ENCODE assay signal across 8 cellular contexts in genomic region chr19:10769533-10770491, GRCh38. TPM values are rescaled to one million over a fixed set of nuclear protein-coding genes. Genes with fewer than 3 reads are reported as not detected.
DNase-seq lines count a peak whose midpoint lies in the region; ATAC-seq, FAIRE-seq and TF ChIP-seq lines count a peak whose summit lies in the region.

No MANE protein-coding gene starts in this region.

- H2BK15ac ChIP-seq in H1 (ENCODE audit: low read length) (no peak overlapping the region), mesendoderm (replicated peaks; ENCODE audit: low read depth) (no peak overlapping the region)

- H3K9me3 ChIP-seq in H1 (ENCODE audit: insufficient read depth in 2 of 2, low read depth in 1 of 2, low read length in 1 of 2) = no peaks in the 10 kb centered on the region

- H3K23ac ChIP-seq in H1 (ENCODE audit: insufficient read length) (no peak overlapping the region), mesendoderm (ENCODE audit: low read length) (no peak overlapping the region)

- H2AFZ ChIP-seq in H1 (ENCODE audit: low read length) = no peak overlapping the region

- H3K79me2 ChIP-seq in H1 (ENCODE audit: control insufficient read depth in 1 of 2, insufficient read depth in 2 of 2, low read length in 2 of 2) (peaks cover 0 to 6% of the 10 kb centered on the region in 2 experiments; a peak in 2 of 4 replicates), mesendoderm (ENCODE audit: control insufficient read depth, insufficient read depth, low read length) (no peaks in the 10 kb centered on the region)

- POLR2A ChIA-PET in BJ (lab: Charles Lee) = interaction anchor here (0.6 kb wide), 1 partner anchor 45 kb away, joined by 4 read pairs; no protein-coding TSS in a partner anchor
- POLR2A ChIA-PET in H1 (lab: Charles Lee; ENCODE audit: partially characterized antibody) = interaction anchor here (0.6 to 1.9 kb wide), 6 partner anchors 10 to 76 kb away, joined by 3 to 7 read pairs (median 4); partner anchors contain the start of gene TMED1

- CTCF ChIA-PET in BJ (lab: Yijun Ruan, JAX) (interaction anchor here (0.9 to 4.3 kb wide), 10 partner anchors 10 to 146 kb away, joined by 3 to 27 read pairs (median 4); partner anchors contain the start of genes DNM2 and QTRT1), H1 (lab: Charles Lee; ENCODE audit: partially characterized antibody) (interaction anchor here (0.5 to 3.4 kb wide), 18 partner anchors 11 to 94 kb away, joined by 3 to 19 read pairs (median 4); partner anchors contain the start of genes DNM2 and QTRT1)

- DNase-seq in BJ (ENCODE audit: low read depth) = no peak
- peak; percentile 31 for DNase-seq in NCI-H226
- no peak for DNase-seq in H1 (ENCODE audit: low read depth in 1 of 2, low spot score in 2 of 2)
- peak; percentile 54 for DNase-seq in mesendoderm
- no peak for DNase-seq in NK-92 treated with Interleukin-12 subunit alpha and Interleukin-12 subunit beta, amount 100 ng/mL, for 24 hours (lab: John Stamatoyannopoulos, UW)
- no peak for DNase-seq in NCI-H2081 (lab: John Stamatoyannopoulos, UW)

- H3K4me1 ChIP-seq in H1 (replicated peaks in 1 of 4; ENCODE audit: control insufficient read depth in 3 of 4, insufficient read depth in 4 of 4, low read length in 3 of 4) (peaks cover 0 to 6% (median 1%) of the 10 kb centered on the region in 4 experiments; a peak in 1 of 7 replicates), mesendoderm (ENCODE audit: control insufficient read depth, low read depth, low read length) (peaks cover 2% of the 10 kb centered on the region)

- no peak overlapping the region for H2BK12ac ChIP-seq in H1 (ENCODE audit: low read depth, low read length)

- H2AK5ac ChIP-seq in H1 (ENCODE audit: low read depth, low read length) (no peak overlapping the region), mesendoderm (ENCODE audit: low read length) (no peak overlapping the region)

- H2BK120ac ChIP-seq in H1 (replicated peaks; ENCODE audit: low read depth, low read length) = no peak overlapping the region
- H2BK120ac ChIP-seq in mesendoderm (ENCODE audit: low read depth, low read length) = no peak overlapping the region

- peak overlapping the region; percentile 61 for H2BK5ac ChIP-seq in H1 (ENCODE audit: low read depth, low read length)
- H2BK5ac ChIP-seq in mesendoderm (ENCODE audit: low read length) = no peak overlapping the region

- H4K8ac ChIP-seq in H1 (ENCODE audit: extremely low read depth, insufficient read depth, low read length) (peak overlapping the region; percentile 36; the same call in 1 of the 2 replicates), mesendoderm (ENCODE audit: low read depth, low read length) (no peak overlapping the region)

- H3K23me2 ChIP-seq in H1 (ENCODE audit: low read depth, low read length) = no peaks in the 10 kb centered on the region

- peak; percentile 32 for TF ChIP-seq CTCF in BJ (IDR thresholded peaks at IDR 0.05; ENCODE audit: insufficient read depth, low read depth, low read length)
- TF ChIP-seq CTCF in H1 (IDR thresholded peaks at IDR 0.05; ENCODE audit: control extremely low read depth in 1 of 3, insufficient read depth in 1 of 3, low read depth in 1 of 3, low read length in 3 of 3) = peak in 2 of 3 experiments; percentile 15 to 18; a peak in 2 of 4 replicates

- H3K18ac ChIP-seq in H1 (ENCODE audit: extremely low read depth, low read length) (no peak overlapping the region), mesendoderm (ENCODE audit: low read length) (no peak overlapping the region)

- H3K4ac ChIP-seq in H1 (replicated peaks; ENCODE audit: insufficient read length, low read depth, low read length) (no peak overlapping the region), mesendoderm (ENCODE audit: low read depth, low read length) (no peak overlapping the region)

- H3K36me3 ChIP-seq in BJ (ENCODE audit: control insufficient read depth, insufficient read depth, low read length) = peaks cover 10% of the 10 kb centered on the region
- H3K36me3 ChIP-seq in H1 (ENCODE audit: control insufficient read depth in 2 of 4, insufficient read depth in 4 of 4, low read length in 3 of 4) = peaks cover 0 to 11% (median 5%) of the 10 kb centered on the region in 4 experiments; a peak in 4 of 8 replicates
- peaks cover 4% of the 10 kb centered on the region for H3K36me3 ChIP-seq in mesendoderm (ENCODE audit: control insufficient read depth, insufficient read depth, low read length)

- H4K5ac ChIP-seq in H1 (ENCODE audit: insufficient read length, low read depth, low read length) (no peak overlapping the region), mesendoderm (ENCODE audit: low read length) (no peak overlapping the region)

- no peak overlapping the region; the same call in 1 of the 2 replicates for H3K27ac ChIP-seq in H1 (ENCODE audit: low read depth, low read length)
- no peak overlapping the region for H3K27ac ChIP-seq in mesendoderm (ENCODE audit: low read depth, low read length)

- H4K20me1 ChIP-seq in H1 (replicated peaks in 1 of 2; ENCODE audit: control insufficient read depth in 1 of 2, insufficient read depth in 2 of 2, low read length in 2 of 2) = peaks cover 0 to 14% of the 10 kb centered on the region in 2 experiments

- TF ChIP-seq RAD21 in H1 (IDR thresholded peaks at IDR 0.05 in 1 of 2, conservative IDR thresholded peaks at IDR 0.05 in 1 of 2; ENCODE audit: low read depth in 2 of 2, low read length in 2 of 2) = peak; percentile 50 to 57

- TF ChIP-seq EP300 in H1 (IDR thresholded peaks at IDR 0.05; ENCODE audit: borderline replicate concordance in 1 of 2, low read depth in 2 of 2, low read length in 2 of 2) = no peak

- H3K4me2 ChIP-seq in H1 (ENCODE audit: insufficient read depth in 1 of 2, low read depth in 2 of 2, low read length in 2 of 2) (no peak overlapping the region), mesendoderm (ENCODE audit: low read length) (no peak overlapping the region)

- whole genome bisulfite sequencing in H1 (ENCODE audit: extremely low coverage in 1 of 2, insufficient coverage in 1 of 2, insufficient read length in 1 of 2, insufficient replicate concordance in 2 of 2, low coverage in 1 of 2, low lambda C conversion rate in 2 of 2, missing lambda C conversion rate in 1 of 2), 2 experiments = 86% methylated on average over 21 of the region's 21 CpGs; no CpG with 5 or more reads in 1 of the 2 experiments
- no CpG with 5 or more reads among the region's 21 CpGs for WGBS in mesendoderm (ENCODE audit: extremely low coverage, insufficient coverage, low lambda C conversion rate)

- H3K14ac ChIP-seq in H1 (ENCODE audit: insufficient read length) = no peak overlapping the region

- H3K79me1 ChIP-seq in H1 (ENCODE audit: low read depth, low read length) (peaks cover 12% of the 10 kb centered on the region), mesendoderm (ENCODE audit: low read length) (peaks cover 7% of the 10 kb centered on the region)

- no peak for ATAC-seq in HG03342 (IDR thresholded peaks at IDR 0.05; ENCODE audit: unreplicated experiment)
- no peak for ATAC-seq in GM19035 (IDR thresholded peaks at IDR 0.05; ENCODE audit: unreplicated experiment)

- H3K9ac ChIP-seq in H1 (replicated peaks in 1 of 4; ENCODE audit: extremely low read depth in 1 of 4, low read depth in 3 of 4, low read length in 3 of 4) = no peak overlapping the region
- peak overlapping the region; percentile 16 for H3K9ac ChIP-seq in mesendoderm (ENCODE audit: low read length)

- no peak for TF ChIP-seq POLR2A in H1 (IDR thresholded peaks at IDR 0.05; ENCODE audit: control extremely low read depth in 1 of 2, low read depth in 2 of 2, low read length in 2 of 2)

- H4K91ac ChIP-seq in H1 (replicated peaks; ENCODE audit: insufficient read length, low read length) = no peak overlapping the region

- H3K56ac ChIP-seq in H1 (replicated peaks; ENCODE audit: insufficient read length, low read depth, low read length) (no peak overlapping the region), mesendoderm (ENCODE audit: low read length) (peak overlapping the region; percentile 49)

- H3K27me3 ChIP-seq in BJ (ENCODE audit: control insufficient read depth, insufficient read depth, low read length) = no peaks in the 10 kb centered on the region
- H3K27me3 ChIP-seq in H1 (replicated peaks in 1 of 4; ENCODE audit: control insufficient read depth in 3 of 4, extremely low read depth in 1 of 4, insufficient read depth in 3 of 4, low read length in 3 of 4) = no peaks in the 10 kb centered on the region
- H3K27me3 ChIP-seq in mesendoderm (ENCODE audit: insufficient read depth, low read length, poor library complexity) = no peaks in the 10 kb centered on the region

- no peak for FAIRE-seq in H1 (lab: Jason Lieb, UNC)

- no peak overlapping the region for H2BK20ac ChIP-seq in H1 (ENCODE audit: low read length)

- H3K4me3 ChIP-seq in BJ (ENCODE audit: low read depth, low read length) (no peak overlapping the region), H1 (ENCODE audit: extremely low read depth in 1 of 4, insufficient read depth in 2 of 4, low read depth in 3 of 4, low read length in 4 of 4) (no peak overlapping the region), mesendoderm (ENCODE audit: low read length) (no peak overlapping the region)

TF ChIP-seq in H1, 55 proteins besides CTCF, POLR2A, EP300 and RAD21:
- TF ChIP-seq CHD1 (IDR thresholded peaks at IDR 0.05; ENCODE audit: low read depth, low read length) (no peak), GABPA (IDR thresholded peaks at IDR 0.05; ENCODE audit: borderline replicate concordance, insufficient read depth, low read length) (no peak), HDAC2 (IDR thresholded peaks at IDR 0.05; ENCODE audit: borderline replicate concordance in 1 of 2, low read depth in 2 of 2, low read length in 2 of 2) (0 out of 4 replicates have a peak, but pooled peaks of 1 of the 2 experiments have one; percentile 58), CBX5 (IDR thresholded peaks at IDR 0.05; ENCODE audit: low read depth, low read length) (no peak), SP2 (IDR thresholded peaks at IDR 0.05; ENCODE audit: low read length) (no peak), KDM1A (IDR thresholded peaks at IDR 0.05; ENCODE audit: borderline replicate concordance, low read length) (peak; percentile 85), EZH2 (IDR thresholded peaks at IDR 0.05; ENCODE audit: low read depth, low read length, severe bottlenecking) (no peak), POU5F1 (IDR thresholded peaks at IDR 0.05; ENCODE audit: low read depth, low read length) (no peak)

RNA-seq across cellular contexts. Expression of gene DNM2, which starts 51.9 kb away (rescaled TPM):
- polyA plus RNA-seq in BJ (2011; rRNA removed) (43.5 and 64.2 TPM in 2 replicates), H1 (2011; rRNA removed) (61.9 and 83.4 TPM in 2 replicates)
- 110 and 151 TPM in 2 replicates for polyA minus RNA-seq in BJ (2011; rRNA and poly(A)+ RNA removed)
- total RNA-seq in H1 (2021; fragmentation: NEBNext Ultra II Directional; extraction: Animal tissue kit (Norgen Biotek cat#: 25700)) = 120 TPM in 2 replicates
- polyA plus RNA-seq in H1 (2011; cell fraction: cytosol; rRNA removed) = 67.2 TPM
- polyA plus RNA-seq in H1 (2011; cell fraction: nucleus; rRNA removed) = 179 TPM
- polyA plus RNA-seq in H1 (2012, experiment 1 of 2) = 78.8 to 103 TPM (median 98.1 TPM) in 4 replicates
- polyA plus RNA-seq in H1 (2012, experiment 2 of 2) = 90.9 TPM
- 65.5 TPM for polyA plus RNA-seq in H1 (2013, experiment 1 of 2)
- 58.4 TPM for polyA plus RNA-seq in H1 (2013, experiment 2 of 2)
- polyA minus RNA-seq in H1 (2011; rRNA and poly(A)+ RNA removed) = 131 and 151 TPM in 2 replicates
- polyA minus RNA-seq in H1 (2011; cell fraction: cytosol; rRNA and poly(A)+ RNA removed) = 66.2 TPM
- polyA minus RNA-seq in H1 (2011; cell fraction: nucleus; rRNA and poly(A)+ RNA removed) = 116 TPM
- polyA plus RNA-seq in mesendoderm (2013, experiment 1 of 2) = 61.4 TPM
- polyA plus RNA-seq in mesendoderm (2013, experiment 2 of 2) = 60.6 TPM

Comparison
In these comparisons a context has a peak if more than half of its experiments do, and no peak if none do; other contexts are left out.
1. DNase-seq: peak in NCI-H226 (single experiment) and mesendoderm (single experiment); none in BJ (single experiment), H1 (0 of 2), NK-92 treated with Interleukin-12 subunit alpha and Interleukin-12 subunit beta, amount 100 ng/mL, for 24 hours (single experiment) and NCI-H2081 (0 of 2).